ENCODE assay signal across 28 cellular contexts in genomic region chr3:65234499-65234898, GRCh38.
"Had no signal": no experiment of that assay in that cellular context is flagged by ENCODE, and none has a peak within 500 bp of the region (broad histone marks: within the 10 kb centered on the region; RNA-seq: fewer than 3 reads in every experiment).

No MANE protein-coding gene starts in this region.

- H3K27ac ChIP-seq: stomach, suprapubic skin, testis, thoracic aorta, thyroid gland, tibial artery, tibial nerve, transverse colon, upper lobe of left lung, upper lobe of right lung, uterus, vagina had no signal

- DNase-seq: stimulated activated CD4-positive, alpha-beta T cell treated with anti-CD3 and anti-CD28 coated beads, Interleukin-2, amount 100 ng/mL, for 48 hours; stimulated activated CD4-positive, alpha-beta T cell treated with anti-CD3 and anti-CD28 coated beads, Interleukin-4, amount 100 ng/mL, for 1 hour; stimulated activated CD4-positive, alpha-beta T cell treated with anti-CD3 and anti-CD28 coated beads, Interleukin-4, amount 100 ng/mL, for 24 hours; stimulated activated CD4-positive, alpha-beta T cell treated with anti-CD3 and anti-CD28 coated beads, Interleukin-4, amount 100 ng/mL, for 4 hours; stimulated activated CD8-positive, alpha-beta memory T cell treated with anti-CD3 and anti-CD28 coated beads, Interleukin-4, amount 100 ng/mL, for 48 hours; stimulated activated naive B cell treated with anti-CD40 and anti-IgM and Interleukin-4, amounts not matched to agents 10 μg/mL and 1 μg/mL and 100 μg/mL, for 72 hours; stimulated activated naive CD4-positive, alpha-beta T cell; stimulated activated naive CD4-positive, alpha-beta T cell treated with Interleukin-2 at 50 U/mL for 16 hours; stimulated activated naive CD8-positive, alpha-beta T cell treated with anti-CD3 and anti-CD28 coated beads, Interleukin-15, amount 100 ng/mL, for 72 hours; stimulated activated naive CD8-positive, alpha-beta T cell treated with anti-CD3 and anti-CD28 coated beads, Interleukin-15, Interleukin-2, amounts not matched to agents 100 U/mL and 50 U/mL, for 24 hours; stomach; substantia nigra; testis; thyroid gland; tibial artery; transverse colon; trophoblast cell; upper lobe of left lung; upper lobe of right lung; uterus had no signal

- H3K9me3 ChIP-seq: stomach, suprapubic skin, testis, thoracic aorta, thyroid gland, tibial artery, tibial nerve, transverse colon, upper lobe of left lung, upper lobe of right lung, uterus, vagina had no signal

- H3K4me1 ChIP-seq: stomach, suprapubic skin, testis, thyroid gland, tibial artery, tibial nerve, transverse colon, upper lobe of left lung, upper lobe of right lung, uterus, vagina had no signal

- H3K4me3 Mint-ChIP-seq: stimulated activated effector memory CD8-positive, alpha-beta T cell treated with anti-CD3 and anti-CD28 coated beads, Interleukin-12 subunit alpha, Interleukin-12 subunit beta, amount 100 ng/mL, for 72 hours; stimulated activated memory B cell treated with anti-CD40 and anti-IgM and Interleukin-4, amounts not matched to agents 10 μg/mL and 1 μg/mL and 100 μg/mL, for 72 hours; stimulated activated naive B cell treated with anti-CD40 and anti-IgM and Interleukin-4, amounts not matched to agents 10 μg/mL and 1 μg/mL and 100 μg/mL, for 72 hours; stimulated activated naive CD8-positive, alpha-beta T cell treated with anti-CD3 and anti-CD28 coated beads, Interleukin-15, amount 100 ng/mL, for 72 hours; stimulated activated naive CD8-positive, alpha-beta T cell treated with anti-CD3 and anti-CD28 coated beads, Interleukin-15, Interleukin-2, amounts not matched to agents 100 ng/mL and 50 ng/mL, for 24 hours; type B pancreatic cell had no signal

- ATAC-seq: stimulated activated effector memory CD8-positive, alpha-beta T cell treated with anti-CD3 and anti-CD28 coated beads, Interleukin-12 subunit alpha, Interleukin-12 subunit beta, amount 100 ng/mL, for 72 hours; stimulated activated memory B cell treated with anti-CD40 and anti-IgM and Interleukin-4, amounts not matched to agents 10 μg/mL and 1 μg/mL and 100 μg/mL, for 72 hours; stimulated activated naive B cell treated with anti-CD40 and anti-IgM and Interleukin-4, amounts not matched to agents 10 μg/mL and 1 μg/mL and 100 μg/mL, for 72 hours; stimulated activated naive CD8-positive, alpha-beta T cell treated with anti-CD3 and anti-CD28 coated beads, Interleukin-15, amount 100 ng/mL, for 72 hours; stimulated activated naive CD8-positive, alpha-beta T cell treated with anti-CD3 and anti-CD28 coated beads, Interleukin-15, Interleukin-2, amounts not matched to agents 100 U/mL and 50 U/mL, for 24 hours; upper lobe of right lung had no signal

- H3K4me3 ChIP-seq: stomach, suprapubic skin, testis, thoracic aorta, thyroid gland, tibial artery, tibial nerve, transverse colon, upper lobe of left lung, upper lobe of right lung, uterus, vagina had no signal

- H3K4me1 Mint-ChIP-seq: stimulated activated effector memory CD8-positive, alpha-beta T cell treated with anti-CD3 and anti-CD28 coated beads, Interleukin-12 subunit alpha, Interleukin-12 subunit beta, amount 100 ng/mL, for 72 hours; stimulated activated memory B cell treated with anti-CD40 and anti-IgM and Interleukin-4, amounts not matched to agents 10 μg/mL and 1 μg/mL and 100 μg/mL, for 72 hours; stimulated activated naive B cell treated with anti-CD40 and anti-IgM and Interleukin-4, amounts not matched to agents 10 μg/mL and 1 μg/mL and 100 μg/mL, for 72 hours; stimulated activated naive CD8-positive, alpha-beta T cell treated with anti-CD3 and anti-CD28 coated beads, Interleukin-15, amount 100 ng/mL, for 72 hours had no signal

- H3K27me3 Mint-ChIP-seq: stimulated activated memory B cell treated with anti-CD40 and anti-IgM and Interleukin-4, amounts not matched to agents 10 μg/mL and 1 μg/mL and 100 μg/mL, for 72 hours; stimulated activated naive B cell treated with anti-CD40 and anti-IgM and Interleukin-4, amounts not matched to agents 10 μg/mL and 1 μg/mL and 100 μg/mL, for 72 hours; stimulated activated naive CD8-positive, alpha-beta T cell treated with anti-CD3 and anti-CD28 coated beads, Interleukin-15, amount 100 ng/mL, for 72 hours; stimulated activated naive CD8-positive, alpha-beta T cell treated with anti-CD3 and anti-CD28 coated beads, Interleukin-15, Interleukin-2, amounts not matched to agents 100 ng/mL and 50 ng/mL, for 24 hours had no signal

- H3K27me3 ChIP-seq: stomach, suprapubic skin, testis, thyroid gland, tibial artery, tibial nerve, transverse colon, upper lobe of left lung, upper lobe of right lung, uterus, vagina had no signal

- H3K27ac Mint-ChIP-seq: stimulated activated effector memory CD8-positive, alpha-beta T cell treated with anti-CD3 and anti-CD28 coated beads, Interleukin-12 subunit alpha, Interleukin-12 subunit beta, amount 100 ng/mL, for 72 hours; stimulated activated memory B cell treated with anti-CD40 and anti-IgM and Interleukin-4, amounts not matched to agents 10 μg/mL and 1 μg/mL and 100 μg/mL, for 72 hours; stimulated activated naive B cell treated with anti-CD40 and anti-IgM and Interleukin-4, amounts not matched to agents 10 μg/mL and 1 μg/mL and 100 μg/mL, for 72 hours; stimulated activated naive CD8-positive, alpha-beta T cell treated with anti-CD3 and anti-CD28 coated beads, Interleukin-15, amount 100 ng/mL, for 72 hours; stimulated activated naive CD8-positive, alpha-beta T cell treated with anti-CD3 and anti-CD28 coated beads, Interleukin-15, Interleukin-2, amounts not matched to agents 100 ng/mL and 50 ng/mL, for 24 hours; type B pancreatic cell had no signal

- H3K36me3 Mint-ChIP-seq: stimulated activated effector memory CD8-positive, alpha-beta T cell treated with anti-CD3 and anti-CD28 coated beads, Interleukin-12 subunit alpha, Interleukin-12 subunit beta, amount 100 ng/mL, for 72 hours; stimulated activated memory B cell treated with anti-CD40 and anti-IgM and Interleukin-4, amounts not matched to agents 10 μg/mL and 1 μg/mL and 100 μg/mL, for 72 hours; stimulated activated naive B cell treated with anti-CD40 and anti-IgM and Interleukin-4, amounts not matched to agents 10 μg/mL and 1 μg/mL and 100 μg/mL, for 72 hours; type B pancreatic cell had no signal

- H3K36me3 ChIP-seq: stomach, suprapubic skin, thoracic aorta, thyroid gland, tibial artery, tibial nerve, transverse colon, upper lobe of left lung, upper lobe of right lung, uterus, vagina had no signal
